16 cellular contexts compared by ENCODE assay signal in genomic region chr7:65371468-65371867, GRCh38. TPM values are rescaled to one million over a fixed set of nuclear protein-coding genes. Genes with fewer than 3 reads are reported as not detected.
DNase-seq lines count a peak whose midpoint lies in the region; ATAC-seq, FAIRE-seq and TF ChIP-seq lines count a peak whose summit lies in the region.
"Had no signal": no experiment of that assay in that cellular context is flagged by ENCODE, and none has a peak within 500 bp of the region (broad histone marks: within the 10 kb centered on the region; RNA-seq: fewer than 3 reads in every experiment).

No MANE protein-coding gene starts in this region.

- H3K9ac ChIP-seq in DND-41 (ENCODE audit: low read depth, low read length) = no peak overlapping the region

- H3K4me1 ChIP-seq in DND-41 (ENCODE audit: insufficient read depth, low read length) = peaks cover 26% of the 10 kb centered on the region
- peaks cover 14% of the 10 kb centered on the region for H3K4me1 ChIP-seq in SJCRH30
- peaks cover 4 to 12% of the 10 kb centered on the region in 2 donors for H3K4me1 ChIP-seq in small intestine (ENCODE audit: control insufficient read depth in 2 of 2, insufficient read depth in 1 of 2, low read depth in 1 of 2, low read length in 1 of 2)

- no peak overlapping the region for H3K4me2 ChIP-seq in DND-41 (ENCODE audit: insufficient read depth, low read length)

- no peak overlapping the region for H3K27ac ChIP-seq in DND-41 (ENCODE audit: low read length)
- H3K27ac ChIP-seq in SJCRH30 = no peak overlapping the region
- H3K27ac ChIP-seq in small intestine (ENCODE audit: low read depth in 1 of 2, low read length in 1 of 2) = no peak overlapping the region
- H3K27ac ChIP-seq: ovary had no signal

- no peak for TF ChIP-seq POLR2A in GM12892 (IDR thresholded peaks at IDR 0.05; ENCODE audit: low read depth, low read length)

- H3K36me3 Mint-ChIP-seq in neural crest cell (ENCODE audit: low read depth) = no peaks in the 10 kb centered on the region
- peaks cover 6% of the 10 kb centered on the region for H3K36me3 Mint-ChIP-seq in type B pancreatic cell

- H3K27me3 ChIP-seq in DND-41 (ENCODE audit: insufficient read depth, low read length, poor library complexity) (no peaks in the 10 kb centered on the region), SJCRH30 (no peaks in the 10 kb centered on the region), small intestine (ENCODE audit: control insufficient read depth in 2 of 2, insufficient read depth in 2 of 2, low read length in 2 of 2) (no peaks in the 10 kb centered on the region)
- H3K27me3 ChIP-seq: ovary had no signal

- H3K27me3 Mint-ChIP-seq in neural crest cell (ENCODE audit: low read depth) = no peaks in the 10 kb centered on the region
- H3K27me3 Mint-ChIP-seq in type B pancreatic cell = no peaks in the 10 kb centered on the region
- H3K27me3 Mint-ChIP-seq: memory B cell had no signal

- peaks cover 28% of the 10 kb centered on the region for H3K79me2 ChIP-seq in DND-41 (ENCODE audit: insufficient read depth, low read length)

- H2AFZ ChIP-seq in DND-41 (ENCODE audit: low read depth, low read length) = peak overlapping the region; percentile 46; the same call in 1 of the 2 replicates

- no peaks in the 10 kb centered on the region for H3K9me3 ChIP-seq in DND-41 (ENCODE audit: insufficient read depth, low read length, severe bottlenecking)
- no peaks in the 10 kb centered on the region for H3K9me3 ChIP-seq in SJCRH30 (replicated peaks)
- no peaks in the 10 kb centered on the region for H3K9me3 ChIP-seq in small intestine (ENCODE audit: control insufficient read depth, low read depth)
- H3K9me3 ChIP-seq: ovary had no signal

- no peaks in the 10 kb centered on the region for H3K9me3 Mint-ChIP-seq in neural crest cell
- H3K9me3 Mint-ChIP-seq in type B pancreatic cell = no peaks in the 10 kb centered on the region
- H3K9me3 Mint-ChIP-seq: activated naive CD4-positive, alpha-beta T cell treated with anti-CD3 and anti-CD28 coated beads for 36 hours; memory B cell had no signal

- peak overlapping the region; percentile 31 for H3K4me3 Mint-ChIP-seq in neural crest cell
- H3K4me3 Mint-ChIP-seq in type B pancreatic cell = no peak overlapping the region
- H3K4me3 Mint-ChIP-seq: activated naive CD4-positive, alpha-beta T cell treated with anti-CD3 and anti-CD28 coated beads for 36 hours; memory B cell had no signal

- TF ChIP-seq CTCF in DND-41 (IDR thresholded peaks at IDR 0.05; ENCODE audit: borderline replicate concordance, extremely low read depth, low read length, poor library complexity, severe bottlenecking) = no peak
- TF ChIP-seq CTCF in fibroblast of villous mesenchyme (IDR thresholded peaks at IDR 0.05; ENCODE audit: insufficient read depth, low read depth, low read length) = no peak
- no peak for TF ChIP-seq CTCF in neural crest cell (conservative IDR thresholded peaks at IDR 0.05)
- no peak for TF ChIP-seq CTCF in type B pancreatic cell (conservative IDR thresholded peaks at IDR 0.05)

- H3K4me3 ChIP-seq in DND-41 (ENCODE audit: low read depth in 1 of 2, low read length in 2 of 2) (no peak overlapping the region), SJCRH30 (no peak overlapping the region), fibroblast of villous mesenchyme (ENCODE audit: low read depth, low read length) (no peak overlapping the region), small intestine (ENCODE audit: low read depth in 1 of 2, low read length in 2 of 2) (no peak overlapping the region)
- H3K4me3 ChIP-seq: ovary had no signal

- intact Hi-C loops in posterior vena cava (cut with DNase I) = no loop called here

- H3K27ac Mint-ChIP-seq in neural crest cell (ENCODE audit: unreplicated experiment) = no peak overlapping the region
- no peak overlapping the region for H3K27ac Mint-ChIP-seq in type B pancreatic cell
- H3K27ac Mint-ChIP-seq: activated naive CD4-positive, alpha-beta T cell treated with anti-CD3 and anti-CD28 coated beads for 36 hours; memory B cell had no signal

- no peak for DNase-seq in DND-41
- DNase-seq in SJCRH30 = peak; percentile 63 to 73
- peak; percentile 58 for DNase-seq in fibroblast of villous mesenchyme (ENCODE audit: low read depth)
- DNase-seq in neural crest cell (ENCODE audit: low read depth, low spot score) = no peak
- DNase-seq in type B pancreatic cell (ENCODE audit: extremely low spot score, unreplicated experiment) = no peak
- no peak for DNase-seq in posterior vena cava (ENCODE audit: low spot score)
- DNase-seq in GM12892 (ENCODE audit: insufficient read length) = no peak
- DNase-seq in small intestine = no peak
- DNase-seq: activated naive CD4-positive, alpha-beta T cell treated with anti-CD3 and anti-CD28 coated beads for 36 hours; DMS79; KG1; NCI-H187; SIG-M5; stimulated activated CD8-positive, alpha-beta memory T cell treated with anti-CD3 and anti-CD28 coated beads, Interleukin-4, amount 100 ng/mL, for 48 hours had no signal

- H3K4me1 Mint-ChIP-seq in neural crest cell (peaks cover 23% of the 10 kb centered on the region), type B pancreatic cell (ENCODE audit: unreplicated experiment) (peaks cover 6% of the 10 kb centered on the region)

- FAIRE-seq in GM12892 (lab: Jason Lieb, UNC) (no peak), small intestine (lab: Jason Lieb, UNC) (no peak)

- no peak for ATAC-seq in DND-41 (ENCODE audit: insufficient read depth, low read depth)

- H3K36me3 ChIP-seq in DND-41 (ENCODE audit: insufficient read depth, low read length) = peaks cover 18% of the 10 kb centered on the region
- H3K36me3 ChIP-seq in SJCRH30 = peaks cover 10% of the 10 kb centered on the region
- H3K36me3 ChIP-seq in small intestine (ENCODE audit: control insufficient read depth in 2 of 2, insufficient read depth in 2 of 2, low read length in 2 of 2) = no peaks in the 10 kb centered on the region
- H3K36me3 ChIP-seq: ovary had no signal

- WGBS in small intestine, 3 donors = 52 to 64% (median 64%) methylated on average over 5 of the region's 5 CpGs

- peaks cover 19% of the 10 kb centered on the region for H4K20me1 ChIP-seq in DND-41 (ENCODE audit: insufficient read depth, low read length)

RNA-seq across cellular contexts. Expression of gene ZNF92, which starts 2.2 kb away (rescaled TPM):
- 28.5 and 33.6 TPM in 2 replicates for total RNA-seq in SJCRH30 (2014; rRNA removed; shearing (Covaris generic))
- 5.8 and 9.9 TPM in 2 replicates for total RNA-seq in fibroblast of villous mesenchyme
- total RNA-seq in neural crest cell = 26.0 and 28.7 TPM in 2 replicates
- 15.4 and 17.3 TPM in 2 replicates for total RNA-seq in type B pancreatic cell (ENCODE audit: low replicate concordance)
- 1 to 10 TPM; 7.3 to 8.3 TPM for total RNA-seq in posterior vena cava
- polyA plus RNA-seq in GM12892 (2012; ENCODE audit: missing spikeins) = 13.2 TPM
- polyA plus RNA-seq in small intestine = 1 to 10 TPM; 2.7 to 4.8 (median 2.7) TPM

Comparison
In these comparisons a context has a peak if more than half of its experiments do, and no peak if none do; other contexts are left out.
1. DNase-seq: peak in SJCRH30 (2 of 2) and fibroblast of villous mesenchyme (single experiment); none in DND-41 (single experiment), neural crest cell (single experiment), type B pancreatic cell (single experiment), posterior vena cava (single experiment), GM12892 (single experiment) and small intestine (single experiment).